21 cellular contexts compared by ENCODE assay signal in genomic region chr13:113889467-113889866, GRCh38.
"Had no signal": no experiment of that assay in that cellular context is flagged by ENCODE, and none has a peak within 500 bp of the region (broad histone marks: within the 10 kb centered on the region; RNA-seq: fewer than 3 reads in every experiment).

No MANE protein-coding gene starts in this region.

- H3K4me3 ChIP-seq: breast epithelium, colonic mucosa, hepatocyte, sigmoid colon, smooth muscle cell, transverse colon had no signal

- H3K27ac Mint-ChIP-seq: activated CD4-positive, alpha-beta memory T cell treated with anti-CD3 and anti-CD28 coated beads, Interleukin-2, amount 10 ng/mL, durations not matched to agents 7 days and 5 days; memory B cell; naive B cell; stimulated activated memory B cell treated with anti-CD40 and anti-IgM and Interleukin-4, amounts not matched to agents 10 μg/mL and 1 μg/mL and 100 μg/mL, for 72 hours; T-cell had no signal

- DNase-seq: activated CD4-positive, alpha-beta memory T cell treated with anti-CD3 and anti-CD28 coated beads, Interleukin-2, amount 10 ng/mL, durations not matched to agents 7 days and 5 days; activated CD4-positive, alpha-beta T cell treated with anti-CD3 and anti-CD28 coated beads for 4 hours; activated CD4-positive, CD25-positive, alpha-beta regulatory T cell; activated naive CD4-positive, alpha-beta T cell treated with anti-CD3 and anti-CD28 coated beads, Interleukin-2, amount 50 U/mL, for 16 hours; activated T-cell treated with anti-CD3 and anti-CD28 coated beads for 4 hours; colonic mucosa; foreskin melanocyte; glutamatergic neuron; naive B cell; occipital lobe; sigmoid colon; stimulated activated CD4-positive, alpha-beta T cell treated with anti-CD3 and anti-CD28 coated beads, Interleukin-15, amount 100 ng/mL, for 24 hours; T-cell; T-helper 9 cell; transverse colon had no signal

- H3K36me3 ChIP-seq: breast epithelium, colonic mucosa, sigmoid colon, transverse colon had no signal

- H3K4me2 ChIP-seq: hepatocyte, smooth muscle cell had no signal

- H3K9me3 Mint-ChIP-seq: activated CD4-positive, alpha-beta memory T cell treated with anti-CD3 and anti-CD28 coated beads, Interleukin-2, amount 10 ng/mL, durations not matched to agents 7 days and 5 days; memory B cell; stimulated activated memory B cell treated with anti-CD40 and anti-IgM and Interleukin-4, amounts not matched to agents 10 μg/mL and 1 μg/mL and 100 μg/mL, for 72 hours had no signal

- H3K36me3 Mint-ChIP-seq: memory B cell; naive B cell; stimulated activated memory B cell treated with anti-CD40 and anti-IgM and Interleukin-4, amounts not matched to agents 10 μg/mL and 1 μg/mL and 100 μg/mL, for 72 hours; T-cell had no signal

- H3K4me1 Mint-ChIP-seq: activated CD4-positive, alpha-beta memory T cell treated with anti-CD3 and anti-CD28 coated beads, Interleukin-2, amount 10 ng/mL, durations not matched to agents 7 days and 5 days; memory B cell; naive B cell; T-cell had no signal

- H3K9me3 ChIP-seq: breast epithelium, colonic mucosa, sigmoid colon, transverse colon had no signal

- H3K4me3 Mint-ChIP-seq: activated CD4-positive, alpha-beta memory T cell treated with anti-CD3 and anti-CD28 coated beads, Interleukin-2, amount 10 ng/mL, durations not matched to agents 7 days and 5 days; memory B cell; naive B cell; stimulated activated memory B cell treated with anti-CD40 and anti-IgM and Interleukin-4, amounts not matched to agents 10 μg/mL and 1 μg/mL and 100 μg/mL, for 72 hours; T-cell had no signal

- H3K27me3 ChIP-seq: breast epithelium, colonic mucosa, hepatocyte, sigmoid colon had no signal

- H3K79me2 ChIP-seq: hepatocyte had no signal

- H3K4me1 ChIP-seq: breast epithelium, colonic mucosa had no signal

- H3K27ac ChIP-seq: breast epithelium, colonic mucosa, epithelial cell of prostate, hepatocyte, sigmoid colon, transverse colon had no signal

- ATAC-seq: stimulated activated memory B cell treated with anti-CD40 and anti-IgM and Interleukin-4, amounts not matched to agents 10 μg/mL and 1 μg/mL and 100 μg/mL, for 72 hours; T-cell had no signal

- H2AFZ ChIP-seq: hepatocyte had no signal
